2 cellular contexts compared by ENCODE assay signal in the genomic region with DNA sequence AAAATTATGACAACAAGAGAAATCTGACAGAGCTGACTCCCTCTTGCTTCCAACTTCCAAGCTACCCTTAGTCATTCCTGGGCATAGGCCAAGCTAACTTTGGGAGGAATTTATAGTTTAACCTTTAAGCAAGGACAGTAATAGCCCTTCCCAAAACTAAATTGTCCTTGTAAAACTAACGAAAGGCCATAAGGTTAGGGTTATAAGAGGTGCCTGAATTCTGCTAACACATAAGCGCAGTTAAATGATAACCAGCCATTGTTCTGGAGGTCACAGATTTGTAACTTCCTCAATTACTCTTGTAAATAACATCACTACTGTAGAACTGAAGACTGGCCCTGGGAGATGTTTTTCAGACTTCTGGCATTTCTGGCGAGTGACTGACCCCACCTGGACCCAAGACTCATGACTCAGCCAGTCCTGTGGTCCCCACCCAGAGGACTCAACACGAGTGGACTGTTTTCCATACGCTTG.
TF ChIP-seq lines count a peak whose summit lies in the region.

No MANE protein-coding gene starts in this region.

TF ChIP-seq in endothelial cell of umbilical vein, 7 proteins besides CTCF, POLR2A, EP300 and RAD21 (continued from another document):
- no peak for TF ChIP-seq EZH2 (IDR thresholded peaks at IDR 0.05; ENCODE audit: borderline replicate concordance, low read depth, low read length, severe bottlenecking)

TF ChIP-seq in GM23338, 12 proteins besides CTCF, POLR2A, EP300 and RAD21 (continued from another document):
- TF ChIP-seq, protein P1, sequence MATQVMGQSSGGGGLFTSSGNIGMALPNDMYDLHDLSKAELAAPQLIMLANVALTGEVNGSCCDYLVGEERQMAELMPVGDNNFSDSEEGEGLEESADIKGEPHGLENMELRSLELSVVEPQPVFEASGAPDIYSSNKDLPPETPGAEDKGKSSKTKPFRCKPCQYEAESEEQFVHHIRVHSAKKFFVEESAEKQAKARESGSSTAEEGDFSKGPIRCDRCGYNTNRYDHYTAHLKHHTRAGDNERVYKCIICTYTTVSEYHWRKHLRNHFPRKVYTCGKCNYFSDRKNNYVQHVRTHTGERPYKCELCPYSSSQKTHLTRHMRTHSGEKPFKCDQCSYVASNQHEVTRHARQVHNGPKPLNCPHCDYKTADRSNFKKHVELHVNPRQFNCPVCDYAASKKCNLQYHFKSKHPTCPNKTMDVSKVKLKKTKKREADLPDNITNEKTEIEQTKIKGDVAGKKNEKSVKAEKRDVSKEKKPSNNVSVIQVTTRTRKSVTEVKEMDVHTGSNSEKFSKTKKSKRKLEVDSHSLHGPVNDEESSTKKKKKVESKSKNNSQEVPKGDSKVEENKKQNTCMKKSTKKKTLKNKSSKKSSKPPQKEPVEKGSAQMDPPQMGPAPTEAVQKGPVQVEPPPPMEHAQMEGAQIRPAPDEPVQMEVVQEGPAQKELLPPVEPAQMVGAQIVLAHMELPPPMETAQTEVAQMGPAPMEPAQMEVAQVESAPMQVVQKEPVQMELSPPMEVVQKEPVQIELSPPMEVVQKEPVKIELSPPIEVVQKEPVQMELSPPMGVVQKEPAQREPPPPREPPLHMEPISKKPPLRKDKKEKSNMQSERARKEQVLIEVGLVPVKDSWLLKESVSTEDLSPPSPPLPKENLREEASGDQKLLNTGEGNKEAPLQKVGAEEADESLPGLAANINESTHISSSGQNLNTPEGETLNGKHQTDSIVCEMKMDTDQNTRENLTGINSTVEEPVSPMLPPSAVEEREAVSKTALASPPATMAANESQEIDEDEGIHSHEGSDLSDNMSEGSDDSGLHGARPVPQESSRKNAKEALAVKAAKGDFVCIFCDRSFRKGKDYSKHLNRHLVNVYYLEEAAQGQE (IDR thresholded peaks at IDR 0.05; ENCODE audit: unreplicated experiment): no peak
- TF ChIP-seq, protein P2, sequence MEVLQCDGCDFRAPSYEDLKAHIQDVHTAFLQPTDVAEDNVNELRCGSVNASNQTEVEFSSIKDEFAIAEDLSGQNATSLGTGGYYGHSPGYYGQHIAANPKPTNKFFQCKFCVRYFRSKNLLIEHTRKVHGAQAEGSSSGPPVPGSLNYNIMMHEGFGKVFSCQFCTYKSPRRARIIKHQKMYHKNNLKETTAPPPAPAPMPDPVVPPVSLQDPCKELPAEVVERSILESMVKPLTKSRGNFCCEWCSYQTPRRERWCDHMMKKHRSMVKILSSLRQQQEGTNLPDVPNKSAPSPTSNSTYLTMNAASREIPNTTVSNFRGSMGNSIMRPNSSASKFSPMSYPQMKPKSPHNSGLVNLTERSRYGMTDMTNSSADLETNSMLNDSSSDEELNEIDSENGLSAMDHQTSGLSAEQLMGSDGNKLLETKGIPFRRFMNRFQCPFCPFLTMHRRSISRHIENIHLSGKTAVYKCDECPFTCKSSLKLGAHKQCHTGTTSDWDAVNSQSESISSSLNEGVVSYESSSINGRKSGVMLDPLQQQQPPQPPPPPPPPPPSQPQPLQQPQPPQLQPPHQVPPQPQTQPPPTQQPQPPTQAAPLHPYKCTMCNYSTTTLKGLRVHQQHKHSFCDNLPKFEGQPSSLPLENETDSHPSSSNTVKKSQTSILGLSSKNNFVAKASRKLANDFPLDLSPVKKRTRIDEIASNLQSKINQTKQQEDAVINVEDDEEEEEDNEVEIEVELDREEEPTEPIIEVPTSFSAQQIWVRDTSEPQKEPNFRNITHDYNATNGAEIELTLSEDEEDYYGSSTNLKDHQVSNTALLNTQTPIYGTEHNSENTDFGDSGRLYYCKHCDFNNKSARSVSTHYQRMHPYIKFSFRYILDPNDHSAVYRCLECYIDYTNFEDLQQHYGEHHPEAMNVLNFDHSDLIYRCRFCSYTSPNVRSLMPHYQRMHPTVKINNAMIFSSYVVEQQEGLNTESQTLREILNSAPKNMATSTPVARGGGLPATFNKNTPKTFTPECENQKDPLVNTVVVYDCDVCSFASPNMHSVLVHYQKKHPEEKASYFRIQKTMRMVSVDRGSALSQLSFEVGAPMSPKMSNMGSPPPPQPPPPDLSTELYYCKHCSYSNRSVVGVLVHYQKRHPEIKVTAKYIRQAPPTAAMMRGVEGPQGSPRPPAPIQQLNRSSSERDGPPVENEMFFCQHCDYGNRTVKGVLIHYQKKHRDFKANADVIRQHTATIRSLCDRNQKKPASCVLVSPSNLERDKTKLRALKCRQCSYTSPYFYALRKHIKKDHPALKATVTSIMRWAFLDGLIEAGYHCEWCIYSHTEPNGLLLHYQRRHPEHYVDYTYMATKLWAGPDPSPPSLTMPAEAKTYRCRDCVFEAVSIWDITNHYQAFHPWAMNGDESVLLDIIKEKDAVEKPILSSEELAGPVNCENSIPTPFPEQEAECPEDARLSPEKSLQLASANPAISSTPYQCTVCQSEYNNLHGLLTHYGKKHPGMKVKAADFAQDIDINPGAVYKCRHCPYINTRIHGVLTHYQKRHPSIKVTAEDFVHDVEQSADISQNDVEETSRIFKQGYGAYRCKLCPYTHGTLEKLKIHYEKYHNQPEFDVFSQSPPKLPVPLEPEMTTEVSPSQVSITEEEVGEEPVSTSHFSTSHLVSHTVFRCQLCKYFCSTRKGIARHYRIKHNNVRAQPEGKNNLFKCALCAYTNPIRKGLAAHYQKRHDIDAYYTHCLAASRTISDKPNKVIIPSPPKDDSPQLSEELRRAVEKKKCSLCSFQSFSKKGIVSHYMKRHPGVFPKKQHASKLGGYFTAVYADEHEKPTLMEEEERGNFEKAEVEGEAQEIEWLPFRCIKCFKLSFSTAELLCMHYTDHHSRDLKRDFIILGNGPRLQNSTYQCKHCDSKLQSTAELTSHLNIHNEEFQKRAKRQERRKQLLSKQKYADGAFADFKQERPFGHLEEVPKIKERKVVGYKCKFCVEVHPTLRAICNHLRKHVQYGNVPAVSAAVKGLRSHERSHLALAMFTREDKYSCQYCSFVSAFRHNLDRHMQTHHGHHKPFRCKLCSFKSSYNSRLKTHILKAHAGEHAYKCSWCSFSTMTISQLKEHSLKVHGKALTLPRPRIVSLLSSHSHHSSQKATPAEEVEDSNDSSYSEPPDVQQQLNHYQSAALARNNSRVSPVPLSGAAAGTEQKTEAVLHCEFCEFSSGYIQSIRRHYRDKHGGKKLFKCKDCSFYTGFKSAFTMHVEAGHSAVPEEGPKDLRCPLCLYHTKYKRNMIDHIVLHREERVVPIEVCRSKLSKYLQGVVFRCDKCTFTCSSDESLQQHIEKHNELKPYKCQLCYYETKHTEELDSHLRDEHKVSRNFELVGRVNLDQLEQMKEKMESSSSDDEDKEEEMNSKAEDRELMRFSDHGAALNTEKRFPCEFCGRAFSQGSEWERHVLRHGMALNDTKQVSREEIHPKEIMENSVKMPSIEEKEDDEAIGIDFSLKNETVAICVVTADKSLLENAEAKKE (CRISPR knock-in tag; IDR thresholded peaks at IDR 0.05): no peak
- TF ChIP-seq, protein P3, sequence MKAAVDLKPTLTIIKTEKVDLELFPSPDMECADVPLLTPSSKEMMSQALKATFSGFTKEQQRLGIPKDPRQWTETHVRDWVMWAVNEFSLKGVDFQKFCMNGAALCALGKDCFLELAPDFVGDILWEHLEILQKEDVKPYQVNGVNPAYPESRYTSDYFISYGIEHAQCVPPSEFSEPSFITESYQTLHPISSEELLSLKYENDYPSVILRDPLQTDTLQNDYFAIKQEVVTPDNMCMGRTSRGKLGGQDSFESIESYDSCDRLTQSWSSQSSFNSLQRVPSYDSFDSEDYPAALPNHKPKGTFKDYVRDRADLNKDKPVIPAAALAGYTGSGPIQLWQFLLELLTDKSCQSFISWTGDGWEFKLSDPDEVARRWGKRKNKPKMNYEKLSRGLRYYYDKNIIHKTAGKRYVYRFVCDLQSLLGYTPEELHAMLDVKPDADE (IDR thresholded peaks at IDR 0.05): no peak
- TF ChIP-seq ZNF114 (CRISPR knock-in tag; IDR thresholded peaks at IDR 0.05) (no peak), CREB1 (CRISPR knock-in tag; IDR thresholded peaks at IDR 0.05; ENCODE audit: low read depth) (no peak), STAT1 (IDR thresholded peaks at IDR 0.05; ENCODE audit: unreplicated experiment) (no peak), EZH2phosphoT487 (IDR thresholded peaks at IDR 0.05; ENCODE audit: unreplicated experiment) (no peak), NANOG (IDR thresholded peaks at IDR 0.05; ENCODE audit: borderline replicate concordance) (no peak)
